19 cellular contexts compared by ENCODE assay signal in genomic region chr1:117308406-117308916, GRCh38.
"Had no signal": no experiment of that assay in that cellular context is flagged by ENCODE, and none has a peak within 500 bp of the region (broad histone marks: within the 10 kb centered on the region; RNA-seq: fewer than 3 reads in every experiment).

No MANE protein-coding gene starts in this region.

- DNase-seq: KBM-7, MG63, NCI-H1092, NCI-H1105 treated with DMSO at 0.1 percent for 48 hours, NCI-H1417 treated with DMSO at 0.1 percent for 48 hours, NCI-H146, NCI-H187 treated with DMSO at 0.1 percent for 48 hours, NCI-H2029 treated with DMSO at 0.1 percent for 48 hours, NCI-H2227 treated with DMSO at 0.1 percent for 48 hours, NCI-H524 treated with DMSO at 0.1 percent for 48 hours, NCI-H774, Right ventricle myocardium superior, RPMI8226, SIG-M5 had no signal

- H3K27me3 ChIP-seq: MG63, SJSA1 had no signal

- H3K36me3 ChIP-seq: MG63, SJSA1 had no signal

- H3K9me3 ChIP-seq: MG63, SJSA1 had no signal

- H3K4me1 ChIP-seq: SJSA1 had no signal

- H3K27ac ChIP-seq: HL-60, SJSA1, SK-N-MC had no signal

- FAIRE-seq: HTR-8/SVneo, RCC 7860 had no signal

- H3K4me3 ChIP-seq: MG63, SJSA1, SK-N-MC had no signal
